ENCODE assay signal across 15 cellular contexts in genomic region chr11:78426845-78427244, GRCh38.
DNase-seq lines count a peak whose midpoint lies in the region; ATAC-seq and TF ChIP-seq lines count a peak whose summit lies in the region.
"Had no signal": no experiment of that assay in that cellular context is flagged by ENCODE, and none has a peak within 500 bp of the region (broad histone marks: within the 10 kb centered on the region; RNA-seq: fewer than 3 reads in every experiment).

No MANE protein-coding gene starts in this region.

- no peaks in the 10 kb centered on the region for H3K36me3 ChIP-seq in DND-41 (ENCODE audit: insufficient read depth, low read length)
- no peaks in the 10 kb centered on the region for H3K36me3 ChIP-seq in MM.1S (replicated peaks; ENCODE audit: insufficient read depth, low read length)
- no peaks in the 10 kb centered on the region for H3K36me3 ChIP-seq in neutrophil

- no peak for DNase-seq in DND-41
- DNase-seq in MM.1S = no peak
- DNase-seq in islet precursor cell = no peak
- no peak for DNase-seq in activated CD4-positive, alpha-beta T cell treated with anti-CD3 and anti-CD28 coated beads, Interleukin-2, amount 50 U/mL, for 1 hour
- no peak for DNase-seq in activated gamma-delta T cell (lab: John Stamatoyannopoulos, UW)
- DNase-seq: H7, NCI-H1092 treated with DMSO at 0.1 percent for 48 hours, NCI-H1694, NCI-H2107, NCI-H345, NCI-H526 treated with DMSO at 0.1 percent for 48 hours, PC-3, T-cell had no signal

- H3K27me3 ChIP-seq in DND-41 (ENCODE audit: insufficient read depth, low read length, poor library complexity) (no peaks in the 10 kb centered on the region), MM.1S (replicated peaks; ENCODE audit: insufficient read depth, low read length) (no peaks in the 10 kb centered on the region), neutrophil (no peaks in the 10 kb centered on the region)

- H3K4me2 ChIP-seq in DND-41 (ENCODE audit: insufficient read depth, low read length) (no peak overlapping the region), MM.1S (ENCODE audit: low read depth, low read length) (peak overlapping the region; percentile 77)

- H4K20me1 ChIP-seq in DND-41 (ENCODE audit: insufficient read depth, low read length) (no peaks in the 10 kb centered on the region), MM.1S (ENCODE audit: insufficient read depth, low read length) (no peaks in the 10 kb centered on the region)

- H3K4me1 ChIP-seq in DND-41 (ENCODE audit: insufficient read depth, low read length) = peaks cover 82% of the 10 kb centered on the region
- peaks cover 57% of the 10 kb centered on the region for H3K4me1 ChIP-seq in MM.1S (ENCODE audit: low read length)
- peaks cover 83 to 87% of the 10 kb centered on the region in 2 experiments for H3K4me1 ChIP-seq in neutrophil (ENCODE audit: control insufficient read depth in 1 of 2, insufficient read depth in 1 of 2, low read depth in 1 of 2, low read length in 1 of 2)

- H3K9me2 ChIP-seq in MM.1S (replicated peaks; ENCODE audit: insufficient read depth, low read length) = no peaks in the 10 kb centered on the region

- peaks cover 3% of the 10 kb centered on the region; the same call in 1 of the 2 replicates for H3K79me2 ChIP-seq in DND-41 (ENCODE audit: insufficient read depth, low read length)
- H3K79me2 ChIP-seq in MM.1S (ENCODE audit: low read length) = no peaks in the 10 kb centered on the region

- no peak for ATAC-seq in DND-41 (ENCODE audit: insufficient read depth, low read depth)
- peak; percentile 32 for ATAC-seq in GM18909 (IDR thresholded peaks at IDR 0.05; ENCODE audit: poor library complexity, unreplicated experiment)
- ATAC-seq: PC-3, T-cell had no signal

- H3K27ac ChIP-seq in DND-41 (ENCODE audit: low read length) (peak overlapping the region; percentile 51), MM.1S (ENCODE audit: low read length) (peak overlapping the region; percentile 76; the same call in 1 of the 2 replicates), neutrophil (peak overlapping the region; percentile 100)

- H3K9ac ChIP-seq in DND-41 (ENCODE audit: low read depth, low read length) (no peak overlapping the region), MM.1S (ENCODE audit: low read length) (peak overlapping the region; percentile 43; the same call in 1 of the 2 replicates)

- H3F3A ChIP-seq in MM.1S (ENCODE audit: insufficient read depth, low read length) = peaks cover 32% of the 10 kb centered on the region

- H3K4me3 ChIP-seq in DND-41 (ENCODE audit: low read depth in 1 of 2, low read length in 2 of 2) = no peak overlapping the region
- peak overlapping the region; percentile 49; the same call in 1 of the 2 replicates for H3K4me3 ChIP-seq in MM.1S (ENCODE audit: low read length)
- no peak overlapping the region for H3K4me3 ChIP-seq in neutrophil (ENCODE audit: low read depth in 1 of 2, low read length in 1 of 2)

- TF ChIP-seq CTCF in DND-41 (IDR thresholded peaks at IDR 0.05; ENCODE audit: borderline replicate concordance, extremely low read depth, low read length, poor library complexity, severe bottlenecking) (no peak), MM.1S (IDR thresholded peaks at IDR 0.05; ENCODE audit: low read length) (no peak), neutrophil (IDR thresholded peaks at IDR 0.05) (no peak)

- H2AFZ ChIP-seq in DND-41 (ENCODE audit: low read depth, low read length) (no peak overlapping the region), MM.1S (ENCODE audit: low read length) (no peak overlapping the region)

- H3K9me3 ChIP-seq in DND-41 (ENCODE audit: insufficient read depth, low read length, severe bottlenecking) = no peaks in the 10 kb centered on the region
- no peaks in the 10 kb centered on the region for H3K9me3 ChIP-seq in MM.1S (replicated peaks; ENCODE audit: insufficient read depth, low read length)
- H3K9me3 ChIP-seq in neutrophil = no peaks in the 10 kb centered on the region
